ENCODE assay signal across 11 cellular contexts in the genomic region with DNA sequence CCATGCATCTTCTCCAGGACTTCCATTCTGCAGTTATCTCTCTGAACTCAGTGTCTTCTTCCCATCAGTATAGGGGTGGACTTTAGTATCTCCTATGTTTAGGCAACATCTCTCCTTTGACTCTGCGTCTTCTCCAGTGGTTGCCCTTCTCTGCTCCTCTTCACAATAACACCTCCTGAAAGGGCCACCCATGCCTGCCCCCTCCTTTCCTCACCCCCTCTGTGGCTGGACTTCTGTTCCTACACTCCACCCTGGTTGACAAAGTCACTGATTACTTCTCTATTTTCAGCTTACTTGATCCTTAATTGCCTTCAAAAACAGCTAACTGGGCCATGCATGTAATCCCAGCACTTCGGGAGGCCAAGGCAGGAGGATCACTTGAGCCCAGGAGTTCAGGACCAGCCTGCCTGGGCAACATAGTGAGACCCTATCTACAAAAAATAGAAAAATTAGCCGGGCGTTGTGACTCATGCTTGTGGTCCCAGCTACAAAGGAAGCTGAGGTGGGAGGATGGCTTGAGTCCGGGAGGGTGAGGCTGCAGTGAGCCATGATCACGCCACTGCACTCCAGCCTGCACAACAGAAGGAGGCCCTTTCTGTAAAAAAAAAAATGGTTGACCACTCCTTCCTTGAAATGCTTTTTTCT. TPM values are rescaled to one million over a fixed set of nuclear protein-coding genes. Genes with fewer than 3 reads are reported as not detected.
A peak's percentile ranks its signal among the peaks of the same experiment; 100 is the strongest.
DNase-seq lines count a peak whose midpoint lies in the region; ATAC-seq and FAIRE-seq lines count a peak whose summit lies in the region.
"Had no signal": no experiment of that assay in that cellular context is flagged by ENCODE, and none has a peak within 500 bp of the region (broad histone marks: within the 10 kb centered on the region; RNA-seq: fewer than 3 reads in every experiment).

No MANE protein-coding gene starts in this region.

- no peaks in the 10 kb centered on the region for H3K9me3 ChIP-seq in small intestine (ENCODE audit: control insufficient read depth, low read depth)
- H3K9me3 ChIP-seq: SK-N-SH, uterus had no signal

- FAIRE-seq in small intestine (lab: Jason Lieb, UNC) = no peak

- H3K27me3 ChIP-seq in small intestine (ENCODE audit: control insufficient read depth in 2 of 2, insufficient read depth in 2 of 2, low read length in 2 of 2) = no peaks in the 10 kb centered on the region
- H3K27me3 ChIP-seq: uterus had no signal

- no peaks in the 10 kb centered on the region for H3K4me1 ChIP-seq in small intestine (ENCODE audit: control insufficient read depth in 2 of 2, insufficient read depth in 1 of 2, low read depth in 1 of 2, low read length in 1 of 2)
- H3K4me1 ChIP-seq: uterus had no signal

- WGBS in small intestine, 3 donors = 63 to 79% (median 72%) methylated on average over 6 of the region's 6 CpGs

- peak; percentile 32 for DNase-seq in activated CD8-positive, alpha-beta memory T cell treated with anti-CD3 and anti-CD28 coated beads, Interleukin-2, amount 50 U/mL, for 4 hours
- no peak for DNase-seq in activated CD8-positive, alpha-beta memory T cell treated with anti-CD3 and anti-CD28 coated beads for 24 hours
- DNase-seq in RPMI7951 (ENCODE audit: low read depth) (peak; percentile 81), dermis blood vessel endothelial cell (peak; percentile 74), small intestine (no peak)
- DNase-seq in stimulated activated CD8-positive, alpha-beta memory T cell treated with anti-CD3 and anti-CD28 coated beads, Interleukin-4, amount 100 ng/mL, for 48 hours = peak; percentile 53
- DNase-seq: NCI-H1930, SK-N-SH, uterus had no signal

- ATAC-seq in HG03565 (IDR thresholded peaks at IDR 0.05; ENCODE audit: unreplicated experiment) (no peak), GM18517 (IDR thresholded peaks at IDR 0.05; ENCODE audit: unreplicated experiment) (no peak)

- H3K27ac ChIP-seq in small intestine (ENCODE audit: low read depth in 1 of 2, low read length in 1 of 2) = no peak overlapping the region
- H3K27ac ChIP-seq: uterus had no signal

- peaks cover 0 to 2% of the 10 kb centered on the region in 2 donors for H3K36me3 ChIP-seq in small intestine (ENCODE audit: control insufficient read depth in 2 of 2, insufficient read depth in 2 of 2, low read length in 2 of 2)
- H3K36me3 ChIP-seq: uterus had no signal

- no peak overlapping the region for H3K4me3 ChIP-seq in small intestine (ENCODE audit: low read depth in 1 of 2, low read length in 2 of 2)
- H3K4me3 ChIP-seq: uterus had no signal

RNA-seq across cellular contexts. Expression of gene SRGN, which starts 13.7 kb away (rescaled TPM):
- 333 and 345 TPM in 2 replicates for total RNA-seq in RPMI7951 (2014; rRNA removed; shearing (Covaris generic))
- total RNA-seq in dermis blood vessel endothelial cell = 495 and 622 TPM in 2 replicates
- 100 to 1,000 TPM in 1 of 3 donors, 10 to 100 TPM in 1, 1 to 10 TPM in 1; 8.1 to 155 (median 25.4) TPM for polyA plus RNA-seq in small intestine

RNA-seq across cellular contexts. Expression of gene VPS26A, which starts 22.4 kb away (rescaled TPM):
- total RNA-seq in RPMI7951 (2014; rRNA removed; shearing (Covaris generic)) = 38.5 and 46.7 TPM in 2 replicates
- total RNA-seq in dermis blood vessel endothelial cell = 34.5 and 56.8 TPM in 2 replicates
- polyA plus RNA-seq in small intestine = 10 to 100 TPM; 34.0 to 35.9 (median 34.2) TPM

Comparison
In these comparisons a context has a peak if more than half of its experiments do, and no peak if none do; other contexts are left out.
1. DNase-seq: peak in activated CD8-positive, alpha-beta memory T cell treated with anti-CD3 and anti-CD28 coated beads, Interleukin-2, amount 50 U/mL, for 4 hours (single experiment), RPMI7951 (single experiment), dermis blood vessel endothelial cell (single experiment) and stimulated activated CD8-positive, alpha-beta memory T cell treated with anti-CD3 and anti-CD28 coated beads, Interleukin-4, amount 100 ng/mL, for 48 hours (single experiment); none in activated CD8-positive, alpha-beta memory T cell treated with anti-CD3 and anti-CD28 coated beads for 24 hours (single experiment) and small intestine (single experiment).